ENCODE assay signal across 8 cellular contexts in the genomic region with DNA sequence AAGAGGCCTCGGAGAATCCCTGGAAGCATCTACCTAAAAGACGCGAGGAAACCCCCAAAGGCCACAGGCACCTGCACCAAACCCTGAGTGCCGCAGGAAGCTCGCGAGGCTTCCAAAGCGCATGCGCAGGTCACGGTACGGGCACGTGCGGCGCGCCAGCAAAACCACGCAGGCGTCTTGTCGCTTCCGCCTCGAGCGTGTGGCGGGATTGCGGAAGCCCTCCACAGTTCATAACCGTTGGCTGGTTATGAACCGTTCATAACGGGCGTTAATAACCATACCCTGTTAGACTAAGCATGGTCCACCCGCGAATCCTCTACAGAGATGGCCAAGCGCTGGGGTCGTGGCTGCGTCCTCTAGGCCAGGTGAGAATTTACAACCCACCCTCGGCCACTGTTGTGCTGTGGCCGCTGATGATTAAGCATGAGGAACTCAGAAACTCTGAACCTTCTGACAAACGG. TPM values are rescaled to one million over a fixed set of nuclear protein-coding genes. Genes with fewer than 3 reads are reported as not detected.
A peak's percentile ranks its signal among the peaks of the same experiment; 100 is the strongest.
DNase-seq lines count a peak whose midpoint lies in the region; ATAC-seq, FAIRE-seq and TF ChIP-seq lines count a peak whose summit lies in the region.

No MANE protein-coding gene starts in this region.

- H3F3A ChIP-seq in neural progenitor cell (ENCODE audit: low read depth): peaks cover 9% of the 10 kb centered on the region

- peak overlapping the region; percentile 81 for H3K27ac Mint-ChIP-seq in activated CD8-positive, alpha-beta T cell treated with anti-CD3 and anti-CD28 coated beads, Interleukin-2, amount 10 ng/mL, durations not matched to agents 7 days and 5 days
- no peak overlapping the region for H3K27ac Mint-ChIP-seq in neural progenitor cell
- peak overlapping the region; percentile 85 for H3K27ac Mint-ChIP-seq in stimulated activated naive CD8-positive, alpha-beta T cell treated with anti-CD3 and anti-CD28 coated beads, Interleukin-15, Interleukin-2, amounts not matched to agents 100 ng/mL and 50 ng/mL, for 24 hours

- H3K4me2 ChIP-seq in H1 (ENCODE audit: insufficient read depth in 1 of 2, low read depth in 2 of 2, low read length in 2 of 2) (no peak overlapping the region), neural progenitor cell (no peak overlapping the region)

- peak overlapping the region; percentile 94 for H4K8ac ChIP-seq in H1 (ENCODE audit: extremely low read depth, insufficient read depth, low read length)

- H3K18ac ChIP-seq in H1 (ENCODE audit: extremely low read depth, low read length): no peak overlapping the region

- TF ChIP-seq POLR2A in H1 (IDR thresholded peaks at IDR 0.05; ENCODE audit: control extremely low read depth in 1 of 2, low read depth in 2 of 2, low read length in 2 of 2): peak in 1 of 2 experiments; percentile 32; a peak in 1 of 3 replicates

- no peak overlapping the region for H2BK15ac ChIP-seq in H1 (ENCODE audit: low read length)

- H2BK5ac ChIP-seq in H1 (ENCODE audit: low read depth, low read length): no peak overlapping the region

- H2AK5ac ChIP-seq in H1 (ENCODE audit: low read depth, low read length): no peak overlapping the region

- POLR2A ChIA-PET in BJ (lab: Charles Lee) (no interaction called here), H1 (lab: Charles Lee; ENCODE audit: partially characterized antibody) (interaction anchor here (0.6 to 2.8 kb wide), 11 partner anchors 10 to 163 kb away, joined by 3 to 7 read pairs (median 3); a partner anchor contains a TSS)
- POLR2A ChIA-PET in activated CD8-positive, alpha-beta T cell treated with anti-CD3 and anti-CD28 coated beads, Interleukin-2, amount 10 ng/mL, durations not matched to agents 7 days and 5 days (lab: Charles Lee): interaction anchor here (0.5 to 2.3 kb wide), 7 partner anchors 18 to 964 kb away, joined by 3 to 13 read pairs (median 3); a partner anchor contains a TSS

- H3K27ac ChIP-seq in H1 (ENCODE audit: low read depth, low read length) (no peak overlapping the region), neural progenitor cell (no peak overlapping the region)

- H2BK120ac ChIP-seq in H1 (replicated peaks; ENCODE audit: low read depth, low read length): no peak overlapping the region

- H3K79me2 ChIP-seq in H1 (ENCODE audit: control insufficient read depth in 1 of 2, insufficient read depth in 2 of 2, low read length in 2 of 2): no peaks in the 10 kb centered on the region
- H3K79me2 ChIP-seq in neural progenitor cell (ENCODE audit: low read depth): no peaks in the 10 kb centered on the region

- H3K56ac ChIP-seq in H1 (replicated peaks; ENCODE audit: insufficient read length, low read depth, low read length): no peak overlapping the region

- H3K4me1 ChIP-seq in H1 (replicated peaks in 1 of 4; ENCODE audit: control insufficient read depth in 3 of 4, insufficient read depth in 4 of 4, low read length in 3 of 4) (no peaks in the 10 kb centered on the region), neural progenitor cell (peaks cover 4% of the 10 kb centered on the region)

- peak overlapping the region; percentile 70 for H3K4me3 Mint-ChIP-seq in activated CD8-positive, alpha-beta T cell treated with anti-CD3 and anti-CD28 coated beads, Interleukin-2, amount 10 ng/mL, durations not matched to agents 7 days and 5 days
- H3K4me3 Mint-ChIP-seq in neural progenitor cell: no peak overlapping the region
- H3K4me3 Mint-ChIP-seq in stimulated activated naive CD8-positive, alpha-beta T cell treated with anti-CD3 and anti-CD28 coated beads, Interleukin-15, Interleukin-2, amounts not matched to agents 100 ng/mL and 50 ng/mL, for 24 hours: peak overlapping the region; percentile 76

- H3K14ac ChIP-seq in H1 (ENCODE audit: insufficient read length): no peak overlapping the region

- DNase-seq in BJ (ENCODE audit: low read depth) (no peak), KG1 (lab: John Stamatoyannopoulos, UW) (peak; percentile 8), H1 (ENCODE audit: low read depth in 1 of 2, low spot score in 2 of 2) (no peak), neural progenitor cell (ENCODE audit: low spot score) (peak; percentile 25), A172 (ENCODE audit: low spot score) (no peak), NAMALWA (ENCODE audit: low spot score) (no peak)
- peak; percentile 84 for DNase-seq in activated CD8-positive, alpha-beta T cell treated with anti-CD3 and anti-CD28 coated beads, Interleukin-2, amount 10 ng/mL, durations not matched to agents 7 days and 5 days

- peaks cover 28% of the 10 kb centered on the region for H3K36me3 Mint-ChIP-seq in activated CD8-positive, alpha-beta T cell treated with anti-CD3 and anti-CD28 coated beads, Interleukin-2, amount 10 ng/mL, durations not matched to agents 7 days and 5 days (ENCODE audit: low read depth)
- peaks cover 10% of the 10 kb centered on the region for H3K36me3 Mint-ChIP-seq in neural progenitor cell
- peaks cover 25% of the 10 kb centered on the region for H3K36me3 Mint-ChIP-seq in stimulated activated naive CD8-positive, alpha-beta T cell treated with anti-CD3 and anti-CD28 coated beads, Interleukin-15, Interleukin-2, amounts not matched to agents 100 ng/mL and 50 ng/mL, for 24 hours (ENCODE audit: low read depth)

- H3K9me3 Mint-ChIP-seq in activated CD8-positive, alpha-beta T cell treated with anti-CD3 and anti-CD28 coated beads, Interleukin-2, amount 10 ng/mL, durations not matched to agents 7 days and 5 days (ENCODE audit: insufficient read depth): no peaks in the 10 kb centered on the region
- H3K9me3 Mint-ChIP-seq in neural progenitor cell: no peaks in the 10 kb centered on the region
- no peaks in the 10 kb centered on the region for H3K9me3 Mint-ChIP-seq in stimulated activated naive CD8-positive, alpha-beta T cell treated with anti-CD3 and anti-CD28 coated beads, Interleukin-15, Interleukin-2, amounts not matched to agents 100 ng/mL and 50 ng/mL, for 24 hours

- no peak overlapping the region for H2BK20ac ChIP-seq in H1 (ENCODE audit: low read length)

- TF ChIP-seq CTCF in BJ (IDR thresholded peaks at IDR 0.05; ENCODE audit: insufficient read depth, low read depth, low read length): no peak
- TF ChIP-seq CTCF in H1 (IDR thresholded peaks at IDR 0.05; ENCODE audit: control extremely low read depth in 1 of 3, insufficient read depth in 1 of 3, low read depth in 1 of 3, low read length in 3 of 3): no peak
- TF ChIP-seq CTCF in neural progenitor cell (IDR thresholded peaks at IDR 0.05): no peak

- no peak overlapping the region for H4K5ac ChIP-seq in H1 (ENCODE audit: insufficient read length, low read depth, low read length)

- H3K79me1 ChIP-seq in H1 (ENCODE audit: low read depth, low read length): no peaks in the 10 kb centered on the region; the same call in 1 of the 2 replicates

- H3K9ac ChIP-seq in H1 (replicated peaks in 1 of 4; ENCODE audit: extremely low read depth in 1 of 4, low read depth in 3 of 4, low read length in 3 of 4): no peak overlapping the region
- no peak overlapping the region for H3K9ac ChIP-seq in neural progenitor cell

- no peak for TF ChIP-seq RAD21 in H1 (IDR thresholded peaks at IDR 0.05 in 1 of 2, conservative IDR thresholded peaks at IDR 0.05 in 1 of 2; ENCODE audit: low read depth in 2 of 2, low read length in 2 of 2)

- H3K4me1 Mint-ChIP-seq in activated CD8-positive, alpha-beta T cell treated with anti-CD3 and anti-CD28 coated beads, Interleukin-2, amount 10 ng/mL, durations not matched to agents 7 days and 5 days (ENCODE audit: low read depth): peaks cover 17% of the 10 kb centered on the region
- H3K4me1 Mint-ChIP-seq in neural progenitor cell: no peaks in the 10 kb centered on the region
- peaks cover 20% of the 10 kb centered on the region for H3K4me1 Mint-ChIP-seq in stimulated activated naive CD8-positive, alpha-beta T cell treated with anti-CD3 and anti-CD28 coated beads, Interleukin-15, Interleukin-2, amounts not matched to agents 100 ng/mL and 50 ng/mL, for 24 hours (ENCODE audit: low read depth)

- H4K20me1 ChIP-seq in H1 (replicated peaks in 1 of 2; ENCODE audit: control insufficient read depth in 1 of 2, insufficient read depth in 2 of 2, low read length in 2 of 2) (peaks cover 0 to 2% of the 10 kb centered on the region in 2 experiments), neural progenitor cell (ENCODE audit: low read depth) (no peaks in the 10 kb centered on the region)

- CTCF ChIA-PET in BJ (lab: Yijun Ruan, JAX): interaction anchor here (0.6 to 5.5 kb wide), 9 partner anchors 19 to 570 kb away, joined by 3 to 98 read pairs (median 5); no protein-coding TSS in a partner anchor
- CTCF ChIA-PET in activated CD8-positive, alpha-beta T cell treated with anti-CD3 and anti-CD28 coated beads, Interleukin-2, amount 10 ng/mL, durations not matched to agents 7 days and 5 days (lab: Charles Lee): interaction anchor here (1.0 to 4.0 kb wide), 10 partner anchors 11 to 288 kb away, joined by 3 to 37 read pairs (median 8); a partner anchor contains a TSS
- CTCF ChIA-PET in H1 (lab: Charles Lee; ENCODE audit: partially characterized antibody): interaction anchor here (0.6 to 6.2 kb wide), 11 partner anchors 9 to 392 kb away, joined by 3 to 58 read pairs (median 3); no protein-coding TSS in a partner anchor

- H3K4me3 ChIP-seq in BJ (ENCODE audit: low read depth, low read length) (peak overlapping the region; percentile 34), H1 (ENCODE audit: extremely low read depth in 1 of 4, insufficient read depth in 2 of 4, low read depth in 3 of 4, low read length in 4 of 4) (no peak overlapping the region), neural progenitor cell (no peak overlapping the region)

- no peak for FAIRE-seq in H1 (lab: Jason Lieb, UNC)

- no peak overlapping the region for H2BK12ac ChIP-seq in H1 (ENCODE audit: low read depth, low read length)

- H3K27me3 ChIP-seq in BJ (ENCODE audit: control insufficient read depth, insufficient read depth, low read length): no peaks in the 10 kb centered on the region
- H3K27me3 ChIP-seq in H1 (replicated peaks in 1 of 4; ENCODE audit: control insufficient read depth in 3 of 4, extremely low read depth in 1 of 4, insufficient read depth in 3 of 4, low read length in 3 of 4): no peaks in the 10 kb centered on the region
- no peaks in the 10 kb centered on the region for H3K27me3 ChIP-seq in neural progenitor cell

- H2AFZ ChIP-seq in H1 (ENCODE audit: low read length) (no peak overlapping the region), neural progenitor cell (replicated peaks) (no peak overlapping the region)

- TF ChIP-seq EP300 in H1 (IDR thresholded peaks at IDR 0.05; ENCODE audit: borderline replicate concordance in 1 of 2, low read depth in 2 of 2, low read length in 2 of 2): no peak

- 97% methylated on average over 34 of the region's 34 CpGs; no CpG with 5 or more reads in 1 of the 2 experiments for WGBS in H1 (ENCODE audit: extremely low coverage in 1 of 2, insufficient coverage in 1 of 2, insufficient read length in 1 of 2, insufficient replicate concordance in 2 of 2, low coverage in 1 of 2, low lambda C conversion rate in 2 of 2, missing lambda C conversion rate in 1 of 2), 2 experiments

- H3K27me3 Mint-ChIP-seq in activated CD8-positive, alpha-beta T cell treated with anti-CD3 and anti-CD28 coated beads, Interleukin-2, amount 10 ng/mL, durations not matched to agents 7 days and 5 days (ENCODE audit: low read depth): no peaks in the 10 kb centered on the region
- H3K27me3 Mint-ChIP-seq in neural progenitor cell (ENCODE audit: insufficient read depth, low read depth): no peaks in the 10 kb centered on the region
- H3K27me3 Mint-ChIP-seq in stimulated activated naive CD8-positive, alpha-beta T cell treated with anti-CD3 and anti-CD28 coated beads, Interleukin-15, Interleukin-2, amounts not matched to agents 100 ng/mL and 50 ng/mL, for 24 hours: no peaks in the 10 kb centered on the region

- H3K36me3 ChIP-seq in BJ (ENCODE audit: control insufficient read depth, insufficient read depth, low read length) (peaks cover 10% of the 10 kb centered on the region), H1 (ENCODE audit: control insufficient read depth in 2 of 4, insufficient read depth in 4 of 4, low read length in 3 of 4) (peaks cover 12 to 36% (median 24%) of the 10 kb centered on the region in 4 experiments), neural progenitor cell (no peaks in the 10 kb centered on the region)

- no peaks in the 10 kb centered on the region for H3K9me3 ChIP-seq in H1 (ENCODE audit: insufficient read depth in 2 of 2, low read depth in 1 of 2, low read length in 1 of 2)
- no peaks in the 10 kb centered on the region for H3K9me3 ChIP-seq in neural progenitor cell (ENCODE audit: low read depth)

- no peak overlapping the region for H4K91ac ChIP-seq in H1 (replicated peaks; ENCODE audit: insufficient read length, low read length)

- peak overlapping the region; percentile 57 for H3K4ac ChIP-seq in H1 (replicated peaks; ENCODE audit: insufficient read length, low read depth, low read length)

- H3K23me2 ChIP-seq in H1 (ENCODE audit: low read depth, low read length): no peaks in the 10 kb centered on the region

- H3K23ac ChIP-seq in H1 (ENCODE audit: insufficient read length): no peak overlapping the region

- peak; percentile 59 for ATAC-seq in activated CD8-positive, alpha-beta T cell treated with anti-CD3 and anti-CD28 coated beads, Interleukin-2, amount 10 ng/mL, durations not matched to agents 7 days and 5 days

RNA-seq across cellular contexts. Expression of a gene that starts 46.4 kb away (rescaled TPM):
- polyA plus RNA-seq in BJ (2011; rRNA removed): 9.0 and 9.6 TPM in 2 replicates
- 25.3 and 34.2 TPM in 2 replicates for polyA minus RNA-seq in BJ (2011; rRNA and poly(A)+ RNA removed)
- 10 to 100 TPM; 31.3 to 31.5 TPM for total RNA-seq in activated CD8-positive, alpha-beta T cell treated with anti-CD3 and anti-CD28 coated beads, Interleukin-2, amount 10 ng/mL, durations not matched to agents 7 days and 5 days
- 68.0 and 72.5 TPM in 2 replicates for total RNA-seq in H1 (2021; fragmentation: NEBNext Ultra II Directional; extraction: Animal tissue kit (Norgen Biotek cat#: 25700))
- 15.4 and 17.0 TPM in 2 replicates for polyA plus RNA-seq in H1 (2011; rRNA removed)
- 19.1 TPM for polyA plus RNA-seq in H1 (2011; cell fraction: cytosol; rRNA removed)
- 43.5 TPM for polyA plus RNA-seq in H1 (2011; cell fraction: nucleus; rRNA removed)
- polyA plus RNA-seq in H1 (2012, experiment 1 of 2): 50.2 to 58.3 TPM (median 52.0 TPM) in 4 replicates
- 11.4 TPM for polyA plus RNA-seq in H1 (2012, experiment 2 of 2)
- 45.2 TPM for polyA plus RNA-seq in H1 (2013, experiment 1 of 2)
- 37.9 TPM for polyA plus RNA-seq in H1 (2013, experiment 2 of 2)
- 62.0 and 63.9 TPM in 2 replicates for polyA minus RNA-seq in H1 (2011; rRNA and poly(A)+ RNA removed)
- 47.2 TPM for polyA minus RNA-seq in H1 (2011; cell fraction: cytosol; rRNA and poly(A)+ RNA removed)
- polyA minus RNA-seq in H1 (2011; cell fraction: nucleus; rRNA and poly(A)+ RNA removed): 46.8 TPM
- total RNA-seq in neural progenitor cell (ENCODE audit: low replicate concordance): 29.8 and 35.0 TPM in 2 replicates
- total RNA-seq in A172 (2014; rRNA removed; shearing (Covaris generic)): 11.8 and 12.1 TPM in 2 replicates

RNA-seq across cellular contexts. Expression of a gene that starts 46.9 kb away (rescaled TPM):
- polyA plus RNA-seq in BJ (2011; rRNA removed): 63.7 and 105 TPM in 2 replicates
- 25.6 and 33.5 TPM in 2 replicates for polyA minus RNA-seq in BJ (2011; rRNA and poly(A)+ RNA removed)
- total RNA-seq in activated CD8-positive, alpha-beta T cell treated with anti-CD3 and anti-CD28 coated beads, Interleukin-2, amount 10 ng/mL, durations not matched to agents 7 days and 5 days: 10 to 100 TPM; 67.3 to 72.3 TPM
- 106 and 119 TPM in 2 replicates for total RNA-seq in H1 (2021; fragmentation: NEBNext Ultra II Directional; extraction: Animal tissue kit (Norgen Biotek cat#: 25700))
- polyA plus RNA-seq in H1 (2011; rRNA removed): 86.0 and 129 TPM in 2 replicates
- polyA plus RNA-seq in H1 (2011; cell fraction: cytosol; rRNA removed): 105 TPM
- polyA plus RNA-seq in H1 (2011; cell fraction: nucleus; rRNA removed): 156 TPM
- polyA plus RNA-seq in H1 (2012, experiment 1 of 2): 59.4 to 101 TPM (median 78.8 TPM) in 4 replicates
- 5.0 TPM for polyA plus RNA-seq in H1 (2012, experiment 2 of 2)
- polyA plus RNA-seq in H1 (2013, experiment 1 of 2): 132 TPM
- 133 TPM for polyA plus RNA-seq in H1 (2013, experiment 2 of 2)
- polyA minus RNA-seq in H1 (2011; rRNA and poly(A)+ RNA removed): 142 and 192 TPM in 2 replicates
- polyA minus RNA-seq in H1 (2011; cell fraction: cytosol; rRNA and poly(A)+ RNA removed): 62.4 TPM
- polyA minus RNA-seq in H1 (2011; cell fraction: nucleus; rRNA and poly(A)+ RNA removed): 137 TPM
- 130 and 136 TPM in 2 replicates for total RNA-seq in neural progenitor cell (ENCODE audit: low replicate concordance)
- 42.4 and 44.8 TPM in 2 replicates for total RNA-seq in A172 (2014; rRNA removed; shearing (Covaris generic))

Comparison
In these comparisons a context has a peak if more than half of its experiments do, and no peak if none do; other contexts are left out.
1. DNase-seq: peak in KG1 (single experiment), activated CD8-positive, alpha-beta T cell treated with anti-CD3 and anti-CD28 coated beads, Interleukin-2, amount 10 ng/mL, durations not matched to agents 7 days and 5 days (single experiment) and neural progenitor cell (single experiment); none in BJ (single experiment), H1 (0 of 2), A172 (single experiment) and NAMALWA (single experiment).